9 cellular contexts compared by ENCODE assay signal in the genomic region with DNA sequence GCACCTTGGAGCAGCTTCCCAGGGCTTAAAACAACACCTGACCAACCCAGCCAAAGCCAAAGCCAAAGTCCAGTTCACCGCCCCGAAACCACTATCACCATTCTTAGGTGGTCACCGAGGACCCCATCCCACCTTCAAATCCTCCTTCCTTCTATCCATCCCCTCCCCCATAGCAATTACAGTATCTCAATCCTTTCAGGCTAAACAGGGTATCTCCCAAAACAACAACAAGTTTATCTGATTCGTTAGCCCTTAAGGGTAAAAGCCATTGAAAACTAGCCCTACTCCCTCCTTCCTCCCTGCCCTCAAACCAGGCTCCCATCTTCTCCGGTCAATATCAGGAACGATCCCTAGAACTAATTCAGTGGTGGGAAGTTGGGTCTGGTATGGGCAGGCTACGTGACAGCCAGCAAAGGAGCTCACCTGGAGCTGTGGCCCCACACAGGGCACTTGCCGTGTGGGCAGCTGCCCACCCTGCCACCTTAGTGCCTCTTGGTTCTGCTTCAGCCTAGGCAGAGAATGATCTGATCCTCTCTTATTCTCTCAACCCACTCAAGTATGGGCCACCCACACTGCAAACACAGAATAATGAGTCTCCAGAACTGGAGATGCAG. TPM values are rescaled to one million over a fixed set of nuclear protein-coding genes. Genes with fewer than 3 reads are reported as not detected.
DNase-seq lines count a peak whose midpoint lies in the region; ATAC-seq and TF ChIP-seq lines count a peak whose summit lies in the region.
"Had no signal": no experiment of that assay in that cellular context is flagged by ENCODE, and none has a peak within 500 bp of the region (broad histone marks: within the 10 kb centered on the region; RNA-seq: fewer than 3 reads in every experiment).

No MANE protein-coding gene starts in this region.

- no peaks in the 10 kb centered on the region for H3K27me3 Mint-ChIP-seq in activated T-helper 2 cell treated with anti-CD3 and anti-CD28 coated beads, Interferon-gamma antibody, Interleukin-2, Interleukin-4, amounts not matched to agents 10 μg/mL and 5 μg/mL and 100 μg/mL, durations not matched to agents 14 hours and 24 hours and 36 hours (ENCODE audit: low read depth)

- H3K36me3 ChIP-seq in hepatocyte (replicated peaks; ENCODE audit: insufficient read depth, low read depth) = no peaks in the 10 kb centered on the region

- 71% methylated on average over 8 of the region's 8 CpGs for WGBS in hepatocyte (ENCODE audit: low lambda C conversion rate, missing lambda C conversion rate)

- no peak overlapping the region for H2AFZ ChIP-seq in hepatocyte

- peaks cover 58% of the 10 kb centered on the region for H3K79me2 ChIP-seq in hepatocyte

- ATAC-seq in stimulated activated effector memory CD8-positive, alpha-beta T cell treated with anti-CD3 and anti-CD28 coated beads, Interleukin-12 subunit alpha, Interleukin-12 subunit beta, amount 100 ng/mL, for 72 hours = no peak
- no peak for ATAC-seq in GM18517 (IDR thresholded peaks at IDR 0.05; ENCODE audit: unreplicated experiment)
- ATAC-seq in GM18511 (IDR thresholded peaks at IDR 0.05; ENCODE audit: unreplicated experiment) = no peak

- H3K9me3 Mint-ChIP-seq in activated T-helper 2 cell treated with anti-CD3 and anti-CD28 coated beads, Interferon-gamma antibody, Interleukin-2, Interleukin-4, amounts not matched to agents 10 μg/mL and 5 μg/mL and 100 μg/mL, durations not matched to agents 14 hours and 24 hours and 36 hours = no peaks in the 10 kb centered on the region
- no peaks in the 10 kb centered on the region for H3K9me3 Mint-ChIP-seq in stimulated activated effector memory CD8-positive, alpha-beta T cell treated with anti-CD3 and anti-CD28 coated beads, Interleukin-12 subunit alpha, Interleukin-12 subunit beta, amount 100 ng/mL, for 72 hours

- TF ChIP-seq CTCF in hepatocyte (IDR thresholded peaks at IDR 0.05; ENCODE audit: poor library complexity) = no peak

- no peaks in the 10 kb centered on the region for H4K20me1 ChIP-seq in hepatocyte (ENCODE audit: insufficient read depth, poor library complexity, severe bottlenecking)

- no peaks in the 10 kb centered on the region for H3K9me2 ChIP-seq in hepatocyte (replicated peaks; ENCODE audit: insufficient read depth)

- peak overlapping the region; percentile 89; the same call in 1 of the 2 replicates for H3K4me3 ChIP-seq in GM08714 (ENCODE audit: low read length)
- peak overlapping the region; percentile 65 for H3K4me3 ChIP-seq in hepatocyte

- no peaks in the 10 kb centered on the region for H3K9me3 ChIP-seq in hepatocyte (ENCODE audit: low read depth)

- H3K36me3 Mint-ChIP-seq in activated T-helper 2 cell treated with anti-CD3 and anti-CD28 coated beads, Interferon-gamma antibody, Interleukin-2, Interleukin-4, amounts not matched to agents 10 μg/mL and 5 μg/mL and 100 μg/mL, durations not matched to agents 14 hours and 24 hours and 36 hours (ENCODE audit: low read depth) = peaks cover 27% of the 10 kb centered on the region
- H3K36me3 Mint-ChIP-seq in stimulated activated effector memory CD8-positive, alpha-beta T cell treated with anti-CD3 and anti-CD28 coated beads, Interleukin-12 subunit alpha, Interleukin-12 subunit beta, amount 100 ng/mL, for 72 hours = peaks cover 14% of the 10 kb centered on the region

- no peak overlapping the region for H3K27ac Mint-ChIP-seq in activated T-helper 2 cell treated with anti-CD3 and anti-CD28 coated beads, Interferon-gamma antibody, Interleukin-2, Interleukin-4, amounts not matched to agents 10 μg/mL and 5 μg/mL and 100 μg/mL, durations not matched to agents 14 hours and 24 hours and 36 hours
- H3K27ac Mint-ChIP-seq in stimulated activated effector memory CD8-positive, alpha-beta T cell treated with anti-CD3 and anti-CD28 coated beads, Interleukin-12 subunit alpha, Interleukin-12 subunit beta, amount 100 ng/mL, for 72 hours = no peak overlapping the region
- H3K27ac Mint-ChIP-seq: activated CD4-positive, alpha-beta T cell treated with anti-CD3 and anti-CD28 coated beads, Interleukin-2, amount 10 ng/mL, durations not matched to agents 7 days and 5 days had no signal

- peaks cover 54% of the 10 kb centered on the region for H3K4me1 Mint-ChIP-seq in activated T-helper 2 cell treated with anti-CD3 and anti-CD28 coated beads, Interferon-gamma antibody, Interleukin-2, Interleukin-4, amounts not matched to agents 10 μg/mL and 5 μg/mL and 100 μg/mL, durations not matched to agents 14 hours and 24 hours and 36 hours (ENCODE audit: low read depth)
- H3K4me1 Mint-ChIP-seq in stimulated activated effector memory CD8-positive, alpha-beta T cell treated with anti-CD3 and anti-CD28 coated beads, Interleukin-12 subunit alpha, Interleukin-12 subunit beta, amount 100 ng/mL, for 72 hours = peaks cover 44% of the 10 kb centered on the region

- H3K27ac ChIP-seq in hepatocyte = peak overlapping the region; percentile 87

- no peaks in the 10 kb centered on the region for H3K4me1 ChIP-seq in hepatocyte (ENCODE audit: insufficient read depth)

- peak overlapping the region; percentile 48 for H3K4me3 Mint-ChIP-seq in activated T-helper 2 cell treated with anti-CD3 and anti-CD28 coated beads, Interferon-gamma antibody, Interleukin-2, Interleukin-4, amounts not matched to agents 10 μg/mL and 5 μg/mL and 100 μg/mL, durations not matched to agents 14 hours and 24 hours and 36 hours (ENCODE audit: low read depth)
- peak overlapping the region; percentile 94 for H3K4me3 Mint-ChIP-seq in stimulated activated effector memory CD8-positive, alpha-beta T cell treated with anti-CD3 and anti-CD28 coated beads, Interleukin-12 subunit alpha, Interleukin-12 subunit beta, amount 100 ng/mL, for 72 hours

- DNase-seq in activated T-helper 2 cell treated with anti-CD3 and anti-CD28 coated beads, Interferon-gamma antibody, Interleukin-2, Interleukin-4, amounts not matched to agents 10 μg/mL and 5 μg/mL and 100 μg/mL, durations not matched to agents 14 hours and 24 hours and 36 hours (ENCODE audit: low spot score) = no peak
- no peak for DNase-seq in hepatocyte (ENCODE audit: low spot score)
- no peak for DNase-seq in stimulated activated effector memory CD8-positive, alpha-beta T cell treated with anti-CD3 and anti-CD28 coated beads, Interleukin-12 subunit alpha, Interleukin-12 subunit beta, amount 100 ng/mL, for 72 hours (ENCODE audit: low spot score in 2 of 2)
- no peak for DNase-seq in NCI-H146 (lab: John Stamatoyannopoulos, UW)
- DNase-seq in NCI-H526 treated with DMSO at 0.1 percent for 48 hours (lab: John Stamatoyannopoulos, UW) = no peak
- DNase-seq: activated CD4-positive, alpha-beta T cell treated with anti-CD3 and anti-CD28 coated beads, Interleukin-2, amount 10 ng/mL, durations not matched to agents 7 days and 5 days had no signal

- intact Hi-C loops in activated T-helper 2 cell treated with anti-CD3 and anti-CD28 coated beads, Interferon-gamma antibody, Interleukin-2, Interleukin-4, amounts not matched to agents 10 μg/mL and 5 μg/mL and 100 μg/mL, durations not matched to agents 14 hours and 24 hours and 36 hours (cut with micrococcal nuclease) = no loop called here

- H3K27me3 ChIP-seq in hepatocyte = no peaks in the 10 kb centered on the region

- peak overlapping the region; percentile 90 for H3K4me2 ChIP-seq in hepatocyte

RNA-seq across cellular contexts. Expression of a gene that starts 2.0 kb away (rescaled TPM):
- 5.9 and 6.6 TPM in 2 replicates for total RNA-seq in activated T-helper 2 cell treated with anti-CD3 and anti-CD28 coated beads, Interferon-gamma antibody, Interleukin-2, Interleukin-4, amounts not matched to agents 10 μg/mL and 5 μg/mL and 100 μg/mL, durations not matched to agents 14 hours and 24 hours and 36 hours
- 34.8 and 35.6 TPM in 2 replicates for total RNA-seq in hepatocyte
- polyA plus RNA-seq in hepatocyte = 11.2 and 14.7 TPM in 2 replicates
